12 cellular contexts compared by ENCODE assay signal in the genomic region with DNA sequence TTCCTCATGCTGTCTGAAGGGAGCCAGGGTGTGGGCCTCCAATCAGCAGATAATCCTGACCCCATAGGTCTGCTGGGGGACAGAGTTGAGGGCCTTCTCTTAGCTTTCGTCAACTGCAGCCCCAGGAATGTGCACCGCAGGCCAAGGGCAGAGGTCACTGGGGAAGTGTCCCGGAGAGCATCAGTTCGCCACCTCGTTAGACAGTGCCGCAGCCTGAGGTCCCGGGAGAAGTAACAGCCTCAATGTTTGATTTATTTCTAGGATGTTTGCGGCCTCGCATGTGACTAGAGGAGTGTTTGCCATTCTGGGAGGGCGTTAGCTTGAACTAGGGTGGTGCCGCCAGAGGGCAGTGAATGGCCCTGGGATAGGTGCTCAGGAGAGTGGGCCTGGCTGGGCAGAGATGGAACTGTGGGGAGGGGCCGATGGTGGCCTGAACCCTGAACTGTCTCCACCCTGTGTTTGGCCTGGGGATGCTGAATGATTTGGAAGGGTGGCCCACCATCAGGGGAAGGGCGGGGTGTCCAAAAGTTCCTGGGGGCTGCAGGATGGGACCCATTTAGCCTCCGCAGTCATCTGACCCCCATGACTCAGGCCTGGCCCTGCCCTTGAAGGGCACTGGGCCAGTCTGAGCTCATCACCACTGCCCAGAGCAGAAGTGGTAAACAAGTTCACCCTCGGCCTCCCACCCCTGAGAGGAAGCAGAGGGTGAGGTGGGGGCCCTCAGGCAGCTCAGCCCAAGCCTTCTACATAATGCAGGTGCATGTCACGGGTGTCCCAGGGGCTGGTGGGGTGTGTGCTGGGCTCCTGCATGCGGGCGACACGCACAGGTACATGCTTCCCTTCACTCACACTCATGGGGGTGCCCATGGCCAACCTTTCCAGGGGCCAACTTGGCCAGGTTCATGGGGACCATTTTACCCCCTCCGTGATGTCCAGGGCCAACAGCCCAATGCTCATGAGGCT. TPM values are rescaled to one million over a fixed set of nuclear protein-coding genes. Genes with fewer than 3 reads are reported as not detected.
DNase-seq lines count a peak whose midpoint lies in the region; ATAC-seq, FAIRE-seq and TF ChIP-seq lines count a peak whose summit lies in the region.
"Had no signal": no experiment of that assay in that cellular context is flagged by ENCODE, and none has a peak within 500 bp of the region (broad histone marks: within the 10 kb centered on the region; RNA-seq: fewer than 3 reads in every experiment).

No MANE protein-coding gene starts in this region.

- TF ChIP-seq POLR2A in adrenal gland (IDR thresholded peaks at IDR 0.05) (no peak), GM12892 (IDR thresholded peaks at IDR 0.05; ENCODE audit: low read depth, low read length) (no peak)

- H3K27me3 ChIP-seq in adrenal gland (no peaks in the 10 kb centered on the region), aorta (ENCODE audit: control insufficient read depth in 1 of 2, insufficient read depth in 2 of 2, low read length in 1 of 2) (no peaks in the 10 kb centered on the region)

- CTCF ChIA-PET in HEK293T (lab: Yijun Ruan, JAX) = interaction anchor here (0.9 to 1.1 kb wide), 3 partner anchors 135 to 228 kb away, joined by 3 to 5 read pairs (median 3); a partner anchor contains a TSS

- FAIRE-seq in GM12892 (lab: Jason Lieb, UNC) = no peak

- H3K36me3 ChIP-seq in adrenal gland (replicated peaks in 1 of 2) (no peaks in the 10 kb centered on the region), aorta (ENCODE audit: control insufficient read depth in 1 of 2, insufficient read depth in 2 of 2, low read length in 1 of 2) (no peaks in the 10 kb centered on the region)
- H3K36me3 ChIP-seq: SJSA1 had no signal

- DNase-seq in Right ventricle myocardium inferior (ENCODE audit: missing footprints) (no peak), cardiac septum (ENCODE audit: low spot score) (no peak), adrenal gland (peak in 6 of 7 donors; percentile 47 to 57 (median 52)), left lobe of liver (ENCODE audit: low spot score) (no peak), aorta (no peak), GM12892 (ENCODE audit: insufficient read length) (no peak), HEK293T (ENCODE audit: extremely low spot score) (no peak), NCI-H2081 (lab: John Stamatoyannopoulos, UW) (no peak)
- DNase-seq: cerebellar nuclear complex had no signal

- POLR2A ChIA-PET in HEK293T (lab: Yijun Ruan, JAX) = interaction anchor here (1.2 kb wide), 1 partner anchor 234 kb away, joined by 3 read pairs; no protein-coding TSS in a partner anchor

- H3K4me3 ChIP-seq in adrenal gland (no peak overlapping the region), aorta (ENCODE audit: low read length in 2 of 2) (no peak overlapping the region)
- H3K4me3 ChIP-seq: SJSA1 had no signal

- ATAC-seq in Right ventricle myocardium inferior = peak; percentile 10
- peak; percentile 61 for ATAC-seq in left lobe of liver
- peak; percentile 17 for ATAC-seq in aorta (ENCODE audit: low FRiP score)

- intact Hi-C loops in Right ventricle myocardium inferior (cut with DNase I) (no loop called here), cardiac septum (cut with DNase I) (no loop called here), adrenal gland (cut with DNase I) (loop anchor here in 1 of 2 donors (10.0 kb wide), 2 partner anchors 155 to 285 kb away; a partner anchor contains a TSS), aorta (cut with DNase I) (loop anchor here in 1 of 2 donors (2.0 kb wide), 1 partner anchor 139 kb away; no protein-coding TSS in a partner anchor)

- H3K27ac ChIP-seq in adrenal gland (peak overlapping the region in 1 of 5 donors; percentile 10), aorta (ENCODE audit: low read depth in 1 of 2, low read length in 2 of 2) (no peak overlapping the region)
- H3K27ac ChIP-seq: SJSA1 had no signal

- no peak for TF ChIP-seq CTCF in adrenal gland (IDR thresholded peaks at IDR 0.05)

- 54 to 63% (median 56%) methylated on average over 10 to 20 of the region's 20 CpGs for WGBS in adrenal gland, 4 donors
- 84 to 85% methylated on average over 19 to 20 of the region's 20 CpGs for WGBS in aorta, 2 donors

- no peaks in the 10 kb centered on the region for H3K9me3 ChIP-seq in adrenal gland (replicated peaks in 1 of 3)
- H3K9me3 ChIP-seq in aorta (ENCODE audit: control insufficient read depth, low read length) = no peaks in the 10 kb centered on the region
- H3K9me3 ChIP-seq: SJSA1 had no signal

- H3K4me1 ChIP-seq in adrenal gland (replicated peaks in 1 of 2) = peaks cover 0 to 5% of the 10 kb centered on the region in 2 donors
- H3K4me1 ChIP-seq in aorta (ENCODE audit: control insufficient read depth in 1 of 2, insufficient read depth in 2 of 2, low read length in 2 of 2) = no peaks in the 10 kb centered on the region

TF ChIP-seq in HEK293T, 16 proteins besides CTCF, POLR2A, EP300 and RAD21:
- TF ChIP-seq ELF4 (IDR thresholded peaks at IDR 0.05) (no peak), CTBP1 (IDR thresholded peaks at IDR 0.05; ENCODE audit: borderline replicate concordance) (no peak), L3MBTL2 (conservative IDR thresholded peaks at IDR 0.05) (no peak), ARNT (IDR thresholded peaks at IDR 0.05) (no peak), ZNF384 (IDR thresholded peaks at IDR 0.05) (no peak), SP1 (IDR thresholded peaks at IDR 0.05) (no peak), FOXM1 (IDR thresholded peaks at IDR 0.05; ENCODE audit: borderline replicate concordance) (no peak), LEF1 (IDR thresholded peaks at IDR 0.05; ENCODE audit: borderline replicate concordance) (no peak), SUZ12 (IDR thresholded peaks at IDR 0.05) (no peak), FOXA1 (IDR thresholded peaks at IDR 0.05) (no peak), TARDBP (IDR thresholded peaks at IDR 0.05) (no peak), HDGF (IDR thresholded peaks at IDR 0.05; ENCODE audit: borderline replicate concordance) (no peak), FOXK2 (IDR thresholded peaks at IDR 0.05) (no peak)
- TF ChIP-seq, protein P1, sequence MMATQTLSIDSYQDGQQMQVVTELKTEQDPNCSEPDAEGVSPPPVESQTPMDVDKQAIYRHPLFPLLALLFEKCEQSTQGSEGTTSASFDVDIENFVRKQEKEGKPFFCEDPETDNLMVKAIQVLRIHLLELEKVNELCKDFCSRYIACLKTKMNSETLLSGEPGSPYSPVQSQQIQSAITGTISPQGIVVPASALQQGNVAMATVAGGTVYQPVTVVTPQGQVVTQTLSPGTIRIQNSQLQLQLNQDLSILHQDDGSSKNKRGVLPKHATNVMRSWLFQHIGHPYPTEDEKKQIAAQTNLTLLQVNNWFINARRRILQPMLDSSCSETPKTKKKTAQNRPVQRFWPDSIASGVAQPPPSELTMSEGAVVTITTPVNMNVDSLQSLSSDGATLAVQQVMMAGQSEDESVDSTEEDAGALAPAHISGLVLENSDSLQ (IDR thresholded peaks at IDR 0.05) = no peak

RNA-seq across cellular contexts. Expression of a gene that starts 12.4 kb away (rescaled TPM):
- total RNA-seq in Right ventricle myocardium inferior (0.43 TPM), cardiac septum (1.7 TPM), adrenal gland (under 1 TPM in 1 of 8 donors, not detected in 7; 0.90 TPM), left lobe of liver (not detected), aorta (not detected)
- polyA plus RNA-seq in adrenal gland (under 1 TPM in 1 of 3 donors, not detected in 2; 0.40 TPM), aorta (not detected)
- polyA plus RNA-seq in GM12892 (2012; ENCODE audit: missing spikeins) = 0.81 TPM
- total RNA-seq: fibroblast of lung; natural killer cell treated with Interleukin-12 subunit alpha and Interleukin-12 subunit beta and Interleukin-15 and Interleukin-18, amount 100 ng/mL, for 72 hours; SJSA1 had no signal
- polyA plus RNA-seq: fibroblast of lung had no signal

Comparison
In these comparisons a context has a peak if more than half of its experiments do, and no peak if none do; other contexts are left out.
1. ATAC-seq: peak in every context shown above with its lines; median percentile 61 in left lobe of liver; 17 in aorta; 10 in Right ventricle myocardium inferior.
2. DNase-seq: peak in adrenal gland (6 of 7); none in Right ventricle myocardium inferior (single experiment), cardiac septum (single experiment), left lobe of liver (single experiment), aorta (0 of 2), GM12892 (single experiment), HEK293T (single experiment) and NCI-H2081 (0 of 2).